Comparison of ENCODE assay signal across 1 cellular context in genomic region chr2:210459925-210460862, GRCh38.
TF ChIP-seq lines count a peak whose summit lies in the region.

No MANE protein-coding gene starts in this region.

TF ChIP-seq in GM23338, 12 proteins besides CTCF, POLR2A, EP300 and RAD21 (continued from another document):
- TF ChIP-seq REST (IDR thresholded peaks at IDR 0.05; ENCODE audit: unreplicated experiment), result no peak
